Comparison of ENCODE assay signal across 6 cellular contexts in genomic region chr4:86060341-86060740, GRCh38.
"Had no signal": no experiment of that assay in that cellular context is flagged by ENCODE, and none has a peak within 500 bp of the region (broad histone marks: within the 10 kb centered on the region; RNA-seq: fewer than 3 reads in every experiment).

No MANE protein-coding gene starts in this region.

- H3K4me1 Mint-ChIP-seq: H9 had no signal

- H3K4me3 Mint-ChIP-seq: H9 had no signal

- H3K27ac Mint-ChIP-seq: H9 had no signal

- H3K4me3 ChIP-seq: GM23248 had no signal

- H2AFZ ChIP-seq: GM23248 had no signal

- H3K27ac ChIP-seq: GM23248 had no signal

- DNase-seq: GM23248, GOT3, H9, HCEC 1CT, IMR-90, KBM-7 had no signal

- H3K9me3 Mint-ChIP-seq: H9 had no signal

- H3K9ac ChIP-seq: GM23248 had no signal
